Comparison of ENCODE assay signal across 22 cellular contexts in genomic region chr3:32155117-32155516, GRCh38. TPM values are rescaled to one million over a fixed set of nuclear protein-coding genes. Genes with fewer than 3 reads are reported as not detected.
DNase-seq lines count a peak whose midpoint lies in the region; ATAC-seq, FAIRE-seq and TF ChIP-seq lines count a peak whose summit lies in the region.
"Had no signal": no experiment of that assay in that cellular context is flagged by ENCODE, and none has a peak within 500 bp of the region (broad histone marks: within the 10 kb centered on the region; RNA-seq: fewer than 3 reads in every experiment).

No MANE protein-coding gene starts in this region.

- no peak overlapping the region for H3K27ac Mint-ChIP-seq in MCF 10A (ENCODE audit: low read depth, unreplicated experiment)
- H3K27ac Mint-ChIP-seq: B cell; CD4-positive, alpha-beta T cell; CD8-positive, alpha-beta T cell had no signal

- H3K4me3 ChIP-seq in breast epithelium (no peak overlapping the region), mammary epithelial cell (replicated peaks in 1 of 3; ENCODE audit: insufficient read depth in 1 of 3, low read depth in 2 of 3, low read length in 3 of 3) (no peak overlapping the region), epithelial cell of esophagus (ENCODE audit: low read length) (no peak overlapping the region), heart right ventricle (no peak overlapping the region), pancreas (no peak overlapping the region)
- H3K4me3 ChIP-seq: A549; BLaER1 treated with 17β-estradiol and CSF1 and Interleukin-3, amounts not matched to agents 10 nM and 100 nM had no signal

- H3K36me3 Mint-ChIP-seq in MCF 10A (ENCODE audit: insufficient read depth, unreplicated experiment): peaks cover 29% of the 10 kb centered on the region

- H3K27ac ChIP-seq in breast epithelium: no peak overlapping the region
- H3K27ac ChIP-seq in mammary epithelial cell (ENCODE audit: insufficient read depth, low read depth, low read length): no peak overlapping the region
- no peak overlapping the region for H3K27ac ChIP-seq in heart right ventricle
- no peak overlapping the region for H3K27ac ChIP-seq in pancreas
- H3K27ac ChIP-seq: 22Rv1; A549; BLaER1 treated with 17β-estradiol and CSF1 and Interleukin-3, amounts not matched to agents 10 nM and 100 nM; C4-2B had no signal

- dilution Hi-C loops in mammary epithelial cell (cut with HindIII; ENCODE audit: low sequenced_read_pairs): no loop called here

- H3K27me3 ChIP-seq in breast epithelium (no peaks in the 10 kb centered on the region), mammary epithelial cell (ENCODE audit: insufficient read depth, low read length) (no peaks in the 10 kb centered on the region), heart right ventricle (no peaks in the 10 kb centered on the region), pancreas (no peaks in the 10 kb centered on the region)
- H3K27me3 ChIP-seq: BLaER1 treated with 17β-estradiol and CSF1 and Interleukin-3, amounts not matched to agents 10 nM and 100 nM had no signal

- in situ Hi-C loops in mammary epithelial cell (cut with MboI; ENCODE audit: low sequenced_read_pairs in 2 of 2): no loop called here

- no peak overlapping the region for H3K4me3 Mint-ChIP-seq in MCF 10A (ENCODE audit: unreplicated experiment)
- H3K4me3 Mint-ChIP-seq: B cell; CD4-positive, alpha-beta T cell; CD8-positive, alpha-beta T cell had no signal

- H3K4me1 Mint-ChIP-seq in MCF 10A (ENCODE audit: insufficient read depth, unreplicated experiment): no peaks in the 10 kb centered on the region
- H3K4me1 Mint-ChIP-seq: B cell had no signal

- FAIRE-seq in pancreas (lab: Jason Lieb, UNC): no peak
- FAIRE-seq: A549, D721Med, G401.6, GM12891, GM19239 had no signal

- DNase-seq in MCF 10A (ENCODE audit: unreplicated experiment) (peak; percentile 1), breast epithelium (ENCODE audit: low spot score in 2 of 2) (no peak), mammary epithelial cell (peak; percentile 28), epithelial cell of esophagus (ENCODE audit: low read depth) (peak; percentile 68), heart right ventricle (no peak), pancreas (no peak)
- DNase-seq: AML-193; Caco-2; Calu3; CD4-positive, alpha-beta T cell; CD8-positive, alpha-beta T cell; DMS79 treated with DMSO at 0.1 percent for 48 hours; GF-D8 had no signal

- BruUV-seq in MCF 10A (replicated peaks; lab: Mats Ljungman, UMichigan) (no TSS peak), mammary epithelial cell (replicated peaks; lab: Mats Ljungman, UMichigan) (no TSS peak)

- no peak for TF ChIP-seq POLR2A in breast epithelium (IDR thresholded peaks at IDR 0.05)

- no peaks in the 10 kb centered on the region for H4K20me1 ChIP-seq in mammary epithelial cell (ENCODE audit: insufficient read depth, low read length)
- H4K20me1 ChIP-seq: BLaER1 treated with 17β-estradiol and CSF1 and Interleukin-3, amounts not matched to agents 10 nM and 100 nM had no signal

- CTCF ChIA-PET in MCF 10A (lab: Yijun Ruan, JAX): interaction anchor here (1.1 to 3.1 kb wide), 3 partner anchors 11 to 136 kb away, joined by 5 to 26 read pairs (median 5); no protein-coding TSS in a partner anchor
- CTCF ChIA-PET in mammary epithelial cell (lab: Charles Lee; ENCODE audit: low non-redundant PET): no interaction called here

- POLR2A ChIA-PET in MCF 10A (lab: Yijun Ruan, JAX): interaction anchor here (0.7 to 0.8 kb wide), 2 partner anchors 137 to 231 kb away, joined by 3 to 6 read pairs; no protein-coding TSS in a partner anchor

- intact Hi-C loops in MCF 10A (cut with micrococcal nuclease): no loop called here
- intact Hi-C loops in breast epithelium (cut with DNase I; ENCODE audit: low total_unique reads): no loop called here
- intact Hi-C loops in mammary epithelial cell (cut with micrococcal nuclease): no loop called here
- intact Hi-C loops in heart right ventricle (cut with DNase I): no loop called here
- intact Hi-C loops in pancreas (cut with DNase I): loop anchor here in 1 of 3 donors (10.0 kb wide), 1 partner anchor 130 kb away; no protein-coding TSS in a partner anchor

- no peak overlapping the region for H3K4me2 ChIP-seq in mammary epithelial cell (ENCODE audit: insufficient read depth, low read depth, low read length)
- H3K4me2 ChIP-seq: A549; BLaER1 treated with 17β-estradiol and CSF1 and Interleukin-3, amounts not matched to agents 10 nM and 100 nM had no signal

- no peaks in the 10 kb centered on the region for H3K4me1 ChIP-seq in breast epithelium
- no peaks in the 10 kb centered on the region for H3K4me1 ChIP-seq in mammary epithelial cell (ENCODE audit: insufficient read depth, low read length)
- no peaks in the 10 kb centered on the region for H3K4me1 ChIP-seq in heart right ventricle
- H3K4me1 ChIP-seq in pancreas: no peaks in the 10 kb centered on the region
- H3K4me1 ChIP-seq: A549; BLaER1 treated with 17β-estradiol and CSF1 and Interleukin-3, amounts not matched to agents 10 nM and 100 nM; Caco-2 had no signal

- H3K79me2 ChIP-seq in mammary epithelial cell (ENCODE audit: insufficient read depth, low read length): no peaks in the 10 kb centered on the region

- 78% methylated on average over 3 of the region's 3 CpGs for WGBS in mammary epithelial cell (ENCODE audit: low coverage, missing lambda C conversion rate)
- WGBS in heart right ventricle, 2 donors: 92 to 96% methylated on average over 3 of the region's 3 CpGs
- 98% methylated on average over 3 of the region's 3 CpGs for WGBS in pancreas, 2 donors

- H3K9me3 ChIP-seq in breast epithelium (no peaks in the 10 kb centered on the region), mammary epithelial cell (replicated peaks; ENCODE audit: insufficient read depth, low read length) (no peaks in the 10 kb centered on the region), heart right ventricle (no peaks in the 10 kb centered on the region), pancreas (no peaks in the 10 kb centered on the region)
- H3K9me3 ChIP-seq: A549; BLaER1 treated with 17β-estradiol and CSF1 and Interleukin-3, amounts not matched to agents 10 nM and 100 nM; Caco-2 had no signal

- H2AFZ ChIP-seq in mammary epithelial cell (ENCODE audit: low read depth, low read length): no peak overlapping the region

- no peaks in the 10 kb centered on the region for H3K27me3 Mint-ChIP-seq in MCF 10A (ENCODE audit: insufficient read depth, unreplicated experiment)
- H3K27me3 Mint-ChIP-seq: B cell; CD4-positive, alpha-beta T cell had no signal

- H3K36me3 ChIP-seq in breast epithelium: no peaks in the 10 kb centered on the region
- H3K36me3 ChIP-seq in mammary epithelial cell (ENCODE audit: insufficient read depth, low read length): no peaks in the 10 kb centered on the region
- peaks cover 0 to 81% (median 14%) of the 10 kb centered on the region in 9 donors for H3K36me3 ChIP-seq in heart right ventricle
- peaks cover 0 to 10% (median 0%) of the 10 kb centered on the region in 3 donors for H3K36me3 ChIP-seq in pancreas

- TF ChIP-seq CTCF in MCF 10A (IDR thresholded peaks at IDR 0.05; ENCODE audit: unreplicated experiment): no peak
- TF ChIP-seq CTCF in breast epithelium (IDR thresholded peaks at IDR 0.05): no peak
- TF ChIP-seq CTCF in mammary epithelial cell (conservative IDR thresholded peaks at IDR 0.05 in 1 of 2, IDR thresholded peaks at IDR 0.05 in 1 of 2; ENCODE audit: extremely low read depth in 1 of 2, insufficient read depth in 1 of 2, low read depth in 1 of 2, low read length in 2 of 2): no peak
- TF ChIP-seq CTCF in epithelial cell of esophagus (IDR thresholded peaks at IDR 0.05; ENCODE audit: insufficient read depth, low read depth, low read length, missing control alignments): no peak
- TF ChIP-seq CTCF in heart right ventricle (IDR thresholded peaks at IDR 0.05): no peak
- no peak for TF ChIP-seq CTCF in pancreas (IDR thresholded peaks at IDR 0.05)

- ATAC-seq in heart right ventricle: no peak
- no peak for ATAC-seq in pancreas
- ATAC-seq: CD8-positive, alpha-beta T cell had no signal

- no peaks in the 10 kb centered on the region for H3K9me3 Mint-ChIP-seq in MCF 10A (ENCODE audit: unreplicated experiment)
- H3K9me3 Mint-ChIP-seq: CD4-positive, alpha-beta T cell; CD8-positive, alpha-beta T cell had no signal

- H3K9ac ChIP-seq in mammary epithelial cell (ENCODE audit: insufficient read depth, low read length): no peak overlapping the region
- H3K9ac ChIP-seq: BLaER1 treated with 17β-estradiol and CSF1 and Interleukin-3, amounts not matched to agents 10 nM and 100 nM had no signal

RNA-seq across cellular contexts. Expression of gene GPD1L, which starts 48.7 kb away (rescaled TPM):
- total RNA-seq in MCF 10A (2022) (8.5 and 9.7 TPM in 2 replicates), breast epithelium (10 to 100 TPM; 56.3 to 66.6 (median 58.3) TPM), mammary epithelial cell (1 to 10 TPM; 5.7 to 7.5 TPM), heart right ventricle (100 to 1,000 TPM; 120 to 349 (median 186) TPM), pancreas (10 to 100 TPM; 13.6 to 21.4 (median 16.9) TPM)
- polyA plus RNA-seq in mammary epithelial cell (4.5 TPM), heart right ventricle (10 to 100 TPM; 71.0 to 83.2 TPM), pancreas (10 to 100 TPM; 10.4 to 10.5 TPM)
- 23.1 TPM for polyA minus RNA-seq in mammary epithelial cell

Comparison
In these comparisons a context has a peak if more than half of its experiments do, and no peak if none do; other contexts are left out.
1. DNase-seq: peak in MCF 10A (single experiment), mammary epithelial cell (single experiment) and epithelial cell of esophagus (single experiment); none in breast epithelium (0 of 2), heart right ventricle (0 of 2) and pancreas (0 of 6).